16 cellular contexts compared by ENCODE assay signal in the genomic region with DNA sequence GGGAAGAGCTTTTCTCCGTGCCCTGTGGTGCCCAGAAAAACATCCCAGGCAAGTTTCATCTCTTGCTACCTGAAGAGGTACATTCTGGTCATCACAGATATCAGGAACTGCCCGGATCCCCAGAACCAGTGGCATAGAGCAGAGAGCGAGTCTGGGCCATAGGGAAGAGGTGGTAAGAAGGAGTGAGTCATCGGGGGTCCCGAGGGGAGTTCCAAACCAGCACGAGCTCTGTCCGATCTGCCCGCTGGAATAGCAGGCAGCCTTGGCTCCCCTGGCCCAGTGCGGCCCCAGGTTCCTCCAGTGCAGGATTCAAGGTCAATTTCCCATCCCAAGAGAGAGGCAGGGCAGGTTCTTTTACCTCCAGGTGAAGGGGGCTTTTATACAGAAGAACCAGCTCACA.
DNase-seq lines count a peak whose midpoint lies in the region; ATAC-seq and TF ChIP-seq lines count a peak whose summit lies in the region.
"Had no signal": no experiment of that assay in that cellular context is flagged by ENCODE, and none has a peak within 500 bp of the region (broad histone marks: within the 10 kb centered on the region; RNA-seq: fewer than 3 reads in every experiment).

No MANE protein-coding gene starts in this region.

- no peaks in the 10 kb centered on the region for H3K36me3 Mint-ChIP-seq in CD4-positive, CD25-positive, alpha-beta regulatory T cell
- H3K36me3 Mint-ChIP-seq in endothelial cell (ENCODE audit: low read depth, unreplicated experiment), result peaks cover 40% of the 10 kb centered on the region
- H3K36me3 Mint-ChIP-seq in neural crest cell (ENCODE audit: low read depth), result no peaks in the 10 kb centered on the region

- TF ChIP-seq POLR2A in prostate gland (IDR thresholded peaks at IDR 0.05), result no peak

- TF ChIP-seq CTCF in endothelial cell (IDR thresholded peaks at IDR 0.05; ENCODE audit: unreplicated experiment) (no peak), neural crest cell (conservative IDR thresholded peaks at IDR 0.05) (no peak), prostate gland (IDR thresholded peaks at IDR 0.05) (no peak)

- no peaks in the 10 kb centered on the region for H3K4me1 ChIP-seq in CD4-positive, CD25-positive, alpha-beta regulatory T cell (ENCODE audit: control insufficient read depth, insufficient read depth, low read length, poor library complexity, severe bottlenecking)
- H3K4me1 ChIP-seq in prostate gland (replicated peaks), result no peaks in the 10 kb centered on the region

- DNase-seq in Right ventricle myocardium inferior (ENCODE audit: missing footprints) (peak; percentile 54), cardiac septum (ENCODE audit: low spot score) (no peak), endothelial cell (ENCODE audit: low spot score) (no peak), neural crest cell (ENCODE audit: low read depth, low spot score) (no peak), NCI-H2107 (lab: John Stamatoyannopoulos, UW) (no peak), prostate gland (ENCODE audit: low spot score) (no peak)
- DNase-seq in CD4-positive, CD25-positive, alpha-beta regulatory T cell, result no peak
- DNase-seq: ACHN; C1 segment of cervical spinal cord; CD4-positive, alpha-beta memory T cell; DMS79; GOT3; H9 had no signal

- H3K27ac ChIP-seq in CD4-positive, CD25-positive, alpha-beta regulatory T cell (ENCODE audit: insufficient read depth, low read length, poor library complexity, severe bottlenecking), result no peak overlapping the region
- H3K27ac ChIP-seq in prostate gland, result no peak overlapping the region

- intact Hi-C loops in Right ventricle myocardium inferior (cut with DNase I), result loop anchor here (1.0 kb wide), 1 partner anchor 212 kb away; no protein-coding TSS in a partner anchor
- intact Hi-C loops in cardiac septum (cut with DNase I), result loop anchor here (1.0 kb wide), 1 partner anchor 212 kb away; no protein-coding TSS in a partner anchor
- intact Hi-C loops in prostate gland (cut with DNase I), result loop anchor here (10.0 kb wide), 1 partner anchor 133 kb away; no protein-coding TSS in a partner anchor

- H3K27ac Mint-ChIP-seq in CD4-positive, CD25-positive, alpha-beta regulatory T cell, result peak overlapping the region in 2 of 3 donors; percentile 55 to 67
- H3K27ac Mint-ChIP-seq in endothelial cell (ENCODE audit: unreplicated experiment) (peak overlapping the region; percentile 38), neural crest cell (ENCODE audit: unreplicated experiment) (peak overlapping the region; percentile 65)
- H3K27ac Mint-ChIP-seq: B cell; CD4-positive, alpha-beta memory T cell; H9 had no signal

- peaks cover 4% of the 10 kb centered on the region for H3K36me3 ChIP-seq in CD4-positive, CD25-positive, alpha-beta regulatory T cell (ENCODE audit: control insufficient read depth, insufficient read depth, low read length)
- no peaks in the 10 kb centered on the region for H3K36me3 ChIP-seq in prostate gland

- H3K4me1 Mint-ChIP-seq in CD4-positive, CD25-positive, alpha-beta regulatory T cell, result peaks cover 0 to 6% (median 2%) of the 10 kb centered on the region in 4 donors
- H3K4me1 Mint-ChIP-seq in endothelial cell (ENCODE audit: unreplicated experiment) (peaks cover 31% of the 10 kb centered on the region), neural crest cell (peaks cover 63% of the 10 kb centered on the region)

- 95% methylated on average over 9 of the region's 9 CpGs for WGBS in prostate gland

- no peaks in the 10 kb centered on the region for H3K27me3 Mint-ChIP-seq in CD4-positive, CD25-positive, alpha-beta regulatory T cell
- H3K27me3 Mint-ChIP-seq in endothelial cell (ENCODE audit: unreplicated experiment) (peaks cover 28% of the 10 kb centered on the region), neural crest cell (ENCODE audit: low read depth) (no peaks in the 10 kb centered on the region)
- H3K27me3 Mint-ChIP-seq: B cell; CD4-positive, alpha-beta memory T cell had no signal

- ATAC-seq in Right ventricle myocardium inferior, result no peak
- ATAC-seq in CD4-positive, CD25-positive, alpha-beta regulatory T cell (ENCODE audit: low read depth in 2 of 2), result no peak
- ATAC-seq in GM21786 (IDR thresholded peaks at IDR 0.05; ENCODE audit: unreplicated experiment), result no peak

- no peak overlapping the region for H3K4me3 Mint-ChIP-seq in CD4-positive, CD25-positive, alpha-beta regulatory T cell
- H3K4me3 Mint-ChIP-seq in endothelial cell (ENCODE audit: unreplicated experiment), result peak overlapping the region; percentile 81
- no peak overlapping the region for H3K4me3 Mint-ChIP-seq in neural crest cell
- H3K4me3 Mint-ChIP-seq: B cell; CD4-positive, alpha-beta memory T cell; H9 had no signal

- H3K27me3 ChIP-seq in CD4-positive, CD25-positive, alpha-beta regulatory T cell (ENCODE audit: control insufficient read depth, insufficient read depth, low read length), result no peaks in the 10 kb centered on the region
- H3K27me3 ChIP-seq in prostate gland (replicated peaks; ENCODE audit: insufficient read depth), result no peaks in the 10 kb centered on the region

- no peaks in the 10 kb centered on the region for H3K9me3 ChIP-seq in CD4-positive, CD25-positive, alpha-beta regulatory T cell (ENCODE audit: control insufficient read depth in 2 of 2, low read length in 2 of 2)
- H3K9me3 ChIP-seq in prostate gland, result no peaks in the 10 kb centered on the region

- no peak overlapping the region for H3K4me3 ChIP-seq in CD4-positive, CD25-positive, alpha-beta regulatory T cell (ENCODE audit: low read depth, low read length)
- H3K4me3 ChIP-seq in prostate gland, result no peak overlapping the region
- H3K4me3 ChIP-seq: GM12878 had no signal

- peaks cover 0 to 2% (median 0%) of the 10 kb centered on the region in 7 donors for H3K9me3 Mint-ChIP-seq in CD4-positive, CD25-positive, alpha-beta regulatory T cell
- H3K9me3 Mint-ChIP-seq in endothelial cell (ENCODE audit: unreplicated experiment) (no peaks in the 10 kb centered on the region), neural crest cell (no peaks in the 10 kb centered on the region)
- H3K9me3 Mint-ChIP-seq: CD4-positive, alpha-beta memory T cell; H9 had no signal
